ENCODE assay signal across 29 cellular contexts in the genomic region with DNA sequence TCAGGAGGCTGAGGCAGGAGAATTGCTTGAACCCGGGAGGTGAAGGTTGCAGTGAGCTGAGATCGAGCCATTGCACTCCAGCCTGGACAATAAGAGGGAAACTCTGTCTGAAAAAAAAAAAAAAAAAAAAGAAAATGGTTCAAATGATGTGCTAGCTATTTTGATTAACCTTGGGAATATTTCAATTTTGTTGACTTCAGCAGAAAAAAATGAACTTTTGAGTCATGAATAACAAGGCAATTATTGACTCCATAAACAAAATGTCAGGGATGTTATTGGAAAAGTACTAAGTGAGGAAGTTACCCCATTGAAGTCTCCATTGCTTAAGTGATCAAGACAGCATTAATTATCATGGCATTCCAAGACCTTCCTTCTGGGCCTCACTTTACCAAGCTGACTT. TPM values are rescaled to one million over a fixed set of nuclear protein-coding genes. Genes with fewer than 3 reads are reported as not detected.
"Had no signal": no experiment of that assay in that cellular context is flagged by ENCODE, and none has a peak within 500 bp of the region (broad histone marks: within the 10 kb centered on the region; RNA-seq: fewer than 3 reads in every experiment).

No MANE protein-coding gene starts in this region.

- H3K27me3 ChIP-seq: brain microvascular endothelial cell, cardiac muscle cell, MG63 had no signal

- H3K4me2 ChIP-seq: PC-9 had no signal

- FAIRE-seq: RCC 7860 had no signal

- DNase-seq: activated CD4-positive, alpha-beta memory T cell treated with anti-CD3 and anti-CD28 coated beads, Interleukin-2, amount 10 ng/mL, durations not matched to agents 7 days and 5 days; activated CD4-positive, alpha-beta T cell treated with anti-CD3 and anti-CD28 coated beads for 1 hour; activated CD4-positive, alpha-beta T cell treated with anti-CD3 and anti-CD28 coated beads for 48 hours; activated CD4-positive, CD25-positive, alpha-beta regulatory T cell; activated CD8-positive, alpha-beta memory T cell treated with anti-CD3 and anti-CD28 coated beads for 24 hours; activated CD8-positive, alpha-beta memory T cell treated with anti-CD3 and anti-CD28 coated beads, Interleukin-2, amount 50 U/mL, for 48 hours; activated effector memory CD4-positive, alpha-beta T cell treated with Interleukin-2 at 50 U/mL for 16 hours; activated naive CD4-positive, alpha-beta T cell treated with anti-CD3 and anti-CD28 coated beads, Interleukin-2, amount 10 ng/mL, durations not matched to agents 7 days and 5 days; activated naive CD8-positive, alpha-beta T cell treated with anti-CD3 and anti-CD28 coated beads, Interleukin-2, amount 50 U/mL, for 24 hours; aorta; brain microvascular endothelial cell; Karpas-422; MG63; NCI-H1417; NCI-H146; NCI-H187; NCI-H2107; NCI-H510A; NCI-H526; NCI-H748 treated with DMSO at 0.1 percent for 48 hours; PC-9; Right ventricle myocardium superior; T1000; WERI-Rb-1 had no signal

- H3K36me3 ChIP-seq: brain microvascular endothelial cell, cardiac muscle cell, MG63, WERI-Rb-1 had no signal

- H3K9me3 ChIP-seq: MG63 had no signal

- H3K4me3 ChIP-seq: cardiac muscle cell, MG63, PC-9 had no signal

- H3K27ac ChIP-seq: brain microvascular endothelial cell, PC-9, WERI-Rb-1 had no signal

- H2AFZ ChIP-seq: PC-9 had no signal

- ATAC-seq: activated CD8-positive, alpha-beta memory T cell treated with anti-CD3 and anti-CD28 coated beads, Interleukin-2, amount 10 ng/mL, durations not matched to agents 7 days and 5 days; activated naive CD8-positive, alpha-beta T cell treated with anti-CD3 and anti-CD28 coated beads, Interleukin-2, amount 50 U/mL, for 24 hours had no signal

RNA-seq across cellular contexts. Expression of a gene that starts 10.6 kb away (rescaled TPM):
- total RNA-seq: activated CD4-positive, alpha-beta memory T cell treated with anti-CD3 and anti-CD28 coated beads, Interleukin-2, amount 10 ng/mL, durations not matched to agents 7 days and 5 days; activated CD8-positive, alpha-beta memory T cell treated with anti-CD3 and anti-CD28 coated beads, Interleukin-2, amount 10 ng/mL, durations not matched to agents 7 days and 5 days; OCI-LY7; T-helper 1 cell treated with Interleukin-12 subunit alpha and Interleukin-12 subunit beta and Interleukin-4 antibody, amounts not matched to agents 30 ng/mL and 1 ng/mL, for 36 hours had no signal
